ENCODE assay signal across 8 cellular contexts in genomic region chr7:5525271-5526189, GRCh38. TPM values are rescaled to one million over a fixed set of nuclear protein-coding genes. Genes with fewer than 3 reads are reported as not detected.
A peak's percentile ranks its signal among the peaks of the same experiment; 100 is the strongest.
DNase-seq lines count a peak whose midpoint lies in the region; ATAC-seq and TF ChIP-seq lines count a peak whose summit lies in the region.

No MANE protein-coding gene starts in this region.

- POLR2A ChIA-PET in activated CD4-positive, alpha-beta T cell treated with anti-CD3 and anti-CD28 coated beads for 36 hours (lab: Charles Lee): interaction anchor here (0.8 to 1.2 kb wide), 2 partner anchors 9 to 22 kb away, joined by 3 to 4 read pairs; no protein-coding TSS in a partner anchor
- POLR2A ChIA-PET in MCF 10A (lab: Yijun Ruan, JAX): interaction anchor here (0.6 to 1.8 kb wide), 11 partner anchors 16 to 854 kb away, joined by 3 to 10 read pairs (median 4); partner anchors contain the start of gene TNRC18

- no TSS peak for BruUV-seq in MCF 10A (replicated peaks; lab: Mats Ljungman, UMichigan)

- H3K4me3 ChIP-seq in Peyer's patch: no peak overlapping the region

- peak; percentile 45 for DNase-seq in activated CD4-positive, alpha-beta T cell treated with anti-CD3 and anti-CD28 coated beads for 36 hours
- no peak for DNase-seq in activated CD4-positive, alpha-beta T cell treated with anti-CD3 and anti-CD28 coated beads, Interleukin-2, amount 50 U/mL, for 4 hours
- DNase-seq in Peyer's patch (peak in 1 of 3 donors; percentile 61), MCF 10A (ENCODE audit: unreplicated experiment) (peak; percentile 58), mesothelial cell of epicardium (ENCODE audit: low spot score in 2 of 2, unreplicated experiment in 2 of 2) (no peak), midbrain (lab: John Stamatoyannopoulos, UW) (no peak), anterior cingulate cortex (lab: John Stamatoyannopoulos, UW) (no peak)

- ATAC-seq in activated CD4-positive, alpha-beta T cell treated with anti-CD3 and anti-CD28 coated beads for 36 hours: peak; percentile 9
- no peak for ATAC-seq in HG02588 (IDR thresholded peaks at IDR 0.05; ENCODE audit: unreplicated experiment)

- H3K27ac ChIP-seq in Peyer's patch: peak overlapping the region in 3 of 4 donors; percentile 75 to 100 (median 100)

- peak overlapping the region; percentile 79 for H3K27ac Mint-ChIP-seq in activated CD4-positive, alpha-beta T cell treated with anti-CD3 and anti-CD28 coated beads for 36 hours
- H3K27ac Mint-ChIP-seq in MCF 10A (ENCODE audit: low read depth, unreplicated experiment) (peak overlapping the region; percentile 91), mesothelial cell of epicardium (peak overlapping the region; percentile 98)

- peaks cover 0 to 44% (median 6%) of the 10 kb centered on the region in 3 donors for H3K36me3 ChIP-seq in Peyer's patch

- TF ChIP-seq CTCF in Peyer's patch (IDR thresholded peaks at IDR 0.05) (no peak), MCF 10A (IDR thresholded peaks at IDR 0.05; ENCODE audit: unreplicated experiment) (no peak), mesothelial cell of epicardium (IDR thresholded peaks at IDR 0.05; ENCODE audit: unreplicated experiment) (no peak)

- H3K4me3 Mint-ChIP-seq in activated CD4-positive, alpha-beta T cell treated with anti-CD3 and anti-CD28 coated beads for 36 hours: peak overlapping the region; percentile 100
- H3K4me3 Mint-ChIP-seq in MCF 10A (ENCODE audit: unreplicated experiment) (peak overlapping the region; percentile 43), mesothelial cell of epicardium (peak overlapping the region; percentile 98)

- peaks cover 55% of the 10 kb centered on the region for H3K36me3 Mint-ChIP-seq in activated CD4-positive, alpha-beta T cell treated with anti-CD3 and anti-CD28 coated beads for 36 hours (ENCODE audit: low read depth)
- H3K36me3 Mint-ChIP-seq in MCF 10A (ENCODE audit: insufficient read depth, unreplicated experiment) (peaks cover 94% of the 10 kb centered on the region), mesothelial cell of epicardium (peaks cover 45% of the 10 kb centered on the region)

- TF ChIP-seq POLR2A in Peyer's patch (IDR thresholded peaks at IDR 0.05): peak in 1 of 2 donors; percentile 12

- peaks cover 0 to 21% (median 5%) of the 10 kb centered on the region in 4 donors for H3K4me1 ChIP-seq in Peyer's patch

- H3K4me1 Mint-ChIP-seq in activated CD4-positive, alpha-beta T cell treated with anti-CD3 and anti-CD28 coated beads for 36 hours: peaks cover 16% of the 10 kb centered on the region
- H3K4me1 Mint-ChIP-seq in MCF 10A (ENCODE audit: insufficient read depth, unreplicated experiment) (peaks cover 31% of the 10 kb centered on the region), mesothelial cell of epicardium (peaks cover 30% of the 10 kb centered on the region)

- no peaks in the 10 kb centered on the region for H3K9me3 Mint-ChIP-seq in activated CD4-positive, alpha-beta T cell treated with anti-CD3 and anti-CD28 coated beads for 36 hours (ENCODE audit: low read depth)
- H3K9me3 Mint-ChIP-seq in MCF 10A (ENCODE audit: unreplicated experiment): no peaks in the 10 kb centered on the region
- no peaks in the 10 kb centered on the region for H3K9me3 Mint-ChIP-seq in mesothelial cell of epicardium

- H3K27me3 ChIP-seq in Peyer's patch: no peaks in the 10 kb centered on the region

- H3K9me3 ChIP-seq in Peyer's patch: peaks cover 0 to 3% (median 0%) of the 10 kb centered on the region in 4 donors

- no peaks in the 10 kb centered on the region for H3K27me3 Mint-ChIP-seq in activated CD4-positive, alpha-beta T cell treated with anti-CD3 and anti-CD28 coated beads for 36 hours
- no peaks in the 10 kb centered on the region for H3K27me3 Mint-ChIP-seq in MCF 10A (ENCODE audit: insufficient read depth, unreplicated experiment)
- H3K27me3 Mint-ChIP-seq in mesothelial cell of epicardium (ENCODE audit: low read depth): no peaks in the 10 kb centered on the region

- CTCF ChIA-PET in activated CD4-positive, alpha-beta T cell treated with anti-CD3 and anti-CD28 coated beads for 36 hours (lab: Charles Lee): interaction anchor here (0.7 to 2.9 kb wide), 5 partner anchors 9 to 139 kb away, joined by 3 to 12 read pairs (median 3); no protein-coding TSS in a partner anchor
- CTCF ChIA-PET in MCF 10A (lab: Yijun Ruan, JAX): interaction anchor here (1.1 to 1.9 kb wide), 6 partner anchors 9 to 167 kb away, joined by 3 to 11 read pairs (median 4); no protein-coding TSS in a partner anchor

- intact Hi-C loops in activated CD4-positive, alpha-beta T cell treated with anti-CD3 and anti-CD28 coated beads for 36 hours (cut with DNase I, micrococcal nuclease): no loop called here
- intact Hi-C loops in MCF 10A (cut with micrococcal nuclease): no loop called here

RNA-seq across cellular contexts. Expression of gene ACTB, which starts 4.9 kb away (rescaled TPM):
- total RNA-seq in activated CD4-positive, alpha-beta T cell treated with anti-CD3 and anti-CD28 coated beads for 36 hours: over 10,000 TPM in 1 of 2 experiments, 1,000 to 10,000 TPM in 1; 9,205 to 11,516 TPM
- total RNA-seq in Peyer's patch: 1,000 to 10,000 TPM; 3,308 to 5,502 (median 3,941) TPM
- 1,855 and 2,659 TPM in 2 replicates for total RNA-seq in MCF 10A (2022)
- 3,506 to 3,552 TPM (median 3,513 TPM) in 3 replicates for total RNA-seq in mesothelial cell of epicardium

RNA-seq across cellular contexts. Expression of gene FBXL18, which starts 11.9 kb away (rescaled TPM):
- total RNA-seq in activated CD4-positive, alpha-beta T cell treated with anti-CD3 and anti-CD28 coated beads for 36 hours: 1 to 10 TPM; 8.5 to 9.1 TPM
- total RNA-seq in Peyer's patch (10 to 100 TPM in 3 of 4 donors, 1 to 10 TPM in 1; 9.1 to 15.3 (median 13.1) TPM), MCF 10A (2022) (15.7 and 19.5 TPM in 2 replicates), mesothelial cell of epicardium (13.3 to 14.8 TPM (median 13.9 TPM) in 3 replicates)

Comparison
In these comparisons a context has a peak if more than half of its experiments do, and no peak if none do; other contexts are left out.
1. DNase-seq: peak in activated CD4-positive, alpha-beta T cell treated with anti-CD3 and anti-CD28 coated beads for 36 hours (single experiment) and MCF 10A (single experiment); none in activated CD4-positive, alpha-beta T cell treated with anti-CD3 and anti-CD28 coated beads, Interleukin-2, amount 50 U/mL, for 4 hours (0 of 2), mesothelial cell of epicardium (0 of 2), midbrain (single experiment) and anterior cingulate cortex (0 of 58).
2. H3K4me3 Mint-ChIP-seq: peak in every context shown above with its lines; median percentile 100 in activated CD4-positive, alpha-beta T cell treated with anti-CD3 and anti-CD28 coated beads for 36 hours; 98 in mesothelial cell of epicardium; 43 in MCF 10A.
3. Peak in every context shown above with its lines, with median percentiles within 50 percentile points of each other: H3K27ac Mint-ChIP-seq.